ENCODE assay signal across 8 cellular contexts in genomic region chr1:8817413-8818324, GRCh38. TPM values are rescaled to one million over a fixed set of nuclear protein-coding genes. Genes with fewer than 3 reads are reported as not detected.
A peak's percentile ranks its signal among the peaks of the same experiment; 100 is the strongest.
DNase-seq lines count a peak whose midpoint lies in the region; ATAC-seq and TF ChIP-seq lines count a peak whose summit lies in the region.

RERE (minus strand) TSS chr1:8817640.

- peaks cover 48% of the 10 kb centered on the region for H3K79me2 ChIP-seq in DOHH2 (ENCODE audit: control insufficient read depth, low read length)
- H3K79me2 ChIP-seq in fibroblast of lung (ENCODE audit: control insufficient read depth, insufficient read depth, low read length), result peaks cover 3% of the 10 kb centered on the region

- no peaks in the 10 kb centered on the region for H3K9me2 ChIP-seq in DOHH2 (replicated peaks; ENCODE audit: control insufficient read depth, low read length)

- H3K4me1 Mint-ChIP-seq in activated T-helper 1 cell treated with anti-CD3 and anti-CD28 coated beads, Interleukin-12 subunit alpha, Interleukin-12 subunit beta, Interleukin-2, Interleukin-4 antibody, amounts not matched to agents 30 ng/mL and 10 ng/mL and 1 ng/mL, durations not matched to agents 14 hours and 24 hours and 36 hours (ENCODE audit: low read depth), result peaks cover 44% of the 10 kb centered on the region
- H3K4me1 Mint-ChIP-seq in natural killer cell, result peaks cover 33 to 37% of the 10 kb centered on the region in 2 donors

- ATAC-seq in GM21825 (IDR thresholded peaks at IDR 0.05; ENCODE audit: unreplicated experiment) (peak; percentile 89), natural killer cell (peak; percentile 92 to 99 (median 94))

- H3K27ac ChIP-seq in DOHH2 (ENCODE audit: low read depth, low read length) (peak within 1 kb of the TSS; percentile 78), KOPT-K1 (ENCODE audit: low read depth, low read length, poor library complexity, severe bottlenecking) (peak within 1 kb of the TSS; percentile 85), fibroblast of lung (ENCODE audit: insufficient read depth, low read length) (peak within 1 kb of the TSS; percentile 85)

- H3K27me3 Mint-ChIP-seq in activated T-helper 1 cell treated with anti-CD3 and anti-CD28 coated beads, Interleukin-12 subunit alpha, Interleukin-12 subunit beta, Interleukin-2, Interleukin-4 antibody, amounts not matched to agents 30 ng/mL and 10 ng/mL and 1 ng/mL, durations not matched to agents 14 hours and 24 hours and 36 hours (ENCODE audit: insufficient read depth), result peaks cover 12% of the 10 kb centered on the region
- no peaks in the 10 kb centered on the region for H3K27me3 Mint-ChIP-seq in natural killer cell (ENCODE audit: low read depth in 2 of 2)

- intact Hi-C loops in activated T-helper 1 cell treated with anti-CD3 and anti-CD28 coated beads, Interleukin-12 subunit alpha, Interleukin-12 subunit beta, Interleukin-2, Interleukin-4 antibody, amounts not matched to agents 30 ng/mL and 10 ng/mL and 1 ng/mL, durations not matched to agents 14 hours and 24 hours and 36 hours (cut with micrococcal nuclease), result loop anchor here (1.0 to 5.0 kb wide), 4 partner anchors 60 to 855 kb away; partner anchors contain the start of genes ENO1 and PARK7
- intact Hi-C loops in natural killer cell (cut with micrococcal nuclease), result loop anchor here (5.0 kb wide), 2 partner anchors 60 to 115 kb away; partner anchors contain the start of gene ENO1

- H3K9ac ChIP-seq in fibroblast of lung (ENCODE audit: insufficient read depth, low read length), result peak within 1 kb of the TSS; percentile 83

- peak within 1 kb of the TSS; percentile 88 for H3K4me2 ChIP-seq in DOHH2 (ENCODE audit: low read length)
- H3K4me2 ChIP-seq in fibroblast of lung (ENCODE audit: extremely low read depth, insufficient read depth, low read length), result peak within 1 kb of the TSS; percentile 89

- peaks cover 5% of the 10 kb centered on the region for H3F3A ChIP-seq in DOHH2 (ENCODE audit: control insufficient read depth, insufficient read depth)

- H3K4me3 ChIP-seq in DOHH2 (ENCODE audit: low read length) (peak within 1 kb of the TSS; percentile 94), fibroblast of lung (replicated peaks in 1 of 4; ENCODE audit: control extremely low read depth in 1 of 4, insufficient read depth in 1 of 4, low read depth in 3 of 4, low read length in 4 of 4) (peak within 1 kb of the TSS; percentile 82 to 85 (median 84))

- H3K4me3 Mint-ChIP-seq in activated T-helper 1 cell treated with anti-CD3 and anti-CD28 coated beads, Interleukin-12 subunit alpha, Interleukin-12 subunit beta, Interleukin-2, Interleukin-4 antibody, amounts not matched to agents 30 ng/mL and 10 ng/mL and 1 ng/mL, durations not matched to agents 14 hours and 24 hours and 36 hours, result peak within 1 kb of the TSS; percentile 86
- peak within 1 kb of the TSS; percentile 94 for H3K4me3 Mint-ChIP-seq in natural killer cell

- no peaks in the 10 kb centered on the region for H3K27me3 ChIP-seq in DOHH2 (ENCODE audit: control insufficient read depth, low read length)
- no peaks in the 10 kb centered on the region for H3K27me3 ChIP-seq in fibroblast of lung (ENCODE audit: control insufficient read depth, insufficient read depth, low read length)

- H3K4me1 ChIP-seq in DOHH2 (ENCODE audit: control insufficient read depth, low read length) (peaks cover 48% of the 10 kb centered on the region), fibroblast of lung (ENCODE audit: control insufficient read depth, extremely low read depth, insufficient read depth, low read length) (peaks cover 2% of the 10 kb centered on the region)

- no peaks in the 10 kb centered on the region for H3K9me3 Mint-ChIP-seq in activated T-helper 1 cell treated with anti-CD3 and anti-CD28 coated beads, Interleukin-12 subunit alpha, Interleukin-12 subunit beta, Interleukin-2, Interleukin-4 antibody, amounts not matched to agents 30 ng/mL and 10 ng/mL and 1 ng/mL, durations not matched to agents 14 hours and 24 hours and 36 hours
- H3K9me3 Mint-ChIP-seq in natural killer cell, result no peaks in the 10 kb centered on the region

- TF ChIP-seq CTCF in DOHH2 (IDR thresholded peaks at IDR 0.05; ENCODE audit: low read depth, low read length, poor library complexity, severe bottlenecking), result no peak
- TF ChIP-seq CTCF in fibroblast of lung (conservative IDR thresholded peaks at IDR 0.05 in 1 of 2, IDR thresholded peaks at IDR 0.05 in 1 of 2; ENCODE audit: low read depth in 1 of 2, low read length in 2 of 2), result no peak
- no peak for TF ChIP-seq CTCF in natural killer cell (IDR thresholded peaks at IDR 0.05)

- DNase-seq in RPMI8226 (peak; percentile 96), fibroblast of lung (ENCODE audit: low read depth in 2 of 2) (peak; percentile 92 to 93), natural killer cell (peak; percentile 98)
- DNase-seq in activated T-helper 1 cell treated with anti-CD3 and anti-CD28 coated beads, Interleukin-12 subunit alpha, Interleukin-12 subunit beta, Interleukin-2, Interleukin-4 antibody, amounts not matched to agents 30 ng/mL and 10 ng/mL and 1 ng/mL, durations not matched to agents 14 hours and 24 hours and 36 hours (ENCODE audit: low spot score), result peak; percentile 96
- DNase-seq in stimulated activated naive CD4-positive, alpha-beta T cell (lab: John Stamatoyannopoulos, UW), result peak; percentile 91 to 97 (median 95)

- no peaks in the 10 kb centered on the region for H3K36me3 Mint-ChIP-seq in activated T-helper 1 cell treated with anti-CD3 and anti-CD28 coated beads, Interleukin-12 subunit alpha, Interleukin-12 subunit beta, Interleukin-2, Interleukin-4 antibody, amounts not matched to agents 30 ng/mL and 10 ng/mL and 1 ng/mL, durations not matched to agents 14 hours and 24 hours and 36 hours (ENCODE audit: low read depth)
- H3K36me3 Mint-ChIP-seq in natural killer cell, result no peaks in the 10 kb centered on the region

- peak within 1 kb of the TSS; percentile 50 for H2AFZ ChIP-seq in fibroblast of lung (ENCODE audit: low read length)

- peak within 1 kb of the TSS; percentile 93 for H3K27ac Mint-ChIP-seq in activated T-helper 1 cell treated with anti-CD3 and anti-CD28 coated beads, Interleukin-12 subunit alpha, Interleukin-12 subunit beta, Interleukin-2, Interleukin-4 antibody, amounts not matched to agents 30 ng/mL and 10 ng/mL and 1 ng/mL, durations not matched to agents 14 hours and 24 hours and 36 hours
- peak within 1 kb of the TSS; percentile 92 to 95 for H3K27ac Mint-ChIP-seq in natural killer cell

- peaks cover 6% of the 10 kb centered on the region for H3K36me3 ChIP-seq in DOHH2 (ENCODE audit: control insufficient read depth, low read length)
- no peaks in the 10 kb centered on the region for H3K36me3 ChIP-seq in KOPT-K1 (ENCODE audit: insufficient read depth, low read length)
- no peaks in the 10 kb centered on the region for H3K36me3 ChIP-seq in fibroblast of lung (ENCODE audit: control insufficient read depth, insufficient read depth, low read length)

- H3K9me3 ChIP-seq in DOHH2 (ENCODE audit: control insufficient read depth, insufficient read depth, low read length) (no peaks in the 10 kb centered on the region), KOPT-K1 (ENCODE audit: insufficient read depth, low read length, poor library complexity, severe bottlenecking) (no peaks in the 10 kb centered on the region), fibroblast of lung (ENCODE audit: control insufficient read depth, insufficient read depth, low read depth, low read length) (no peaks in the 10 kb centered on the region)

- peaks cover 11% of the 10 kb centered on the region; the same call in 1 of the 2 replicates for H4K20me1 ChIP-seq in DOHH2 (ENCODE audit: control insufficient read depth, insufficient read depth, low read depth, low read length)
- no peaks in the 10 kb centered on the region for H4K20me1 ChIP-seq in fibroblast of lung (ENCODE audit: control insufficient read depth, extremely low read depth, insufficient read depth, low read length)

RNA-seq across cellular contexts. Expression of gene RERE, which starts in this region (rescaled TPM):
- 82.0 and 90.9 TPM in 2 replicates for total RNA-seq in activated T-helper 1 cell treated with anti-CD3 and anti-CD28 coated beads, Interleukin-12 subunit alpha, Interleukin-12 subunit beta, Interleukin-2, Interleukin-4 antibody, amounts not matched to agents 30 ng/mL and 10 ng/mL and 1 ng/mL, durations not matched to agents 14 hours and 24 hours and 36 hours
- 45.7 and 51.0 TPM in 2 replicates for total RNA-seq in fibroblast of lung
- polyA plus RNA-seq in fibroblast of lung, result 3.7 and 5.8 TPM in 2 replicates
- polyA plus RNA-seq in fibroblast of lung (2012), result 39.9 and 56.9 TPM in 2 replicates
- polyA minus RNA-seq in fibroblast of lung (ENCODE audit: low replicate concordance), result 79.4 and 89.4 TPM in 2 replicates
- total RNA-seq in natural killer cell, result 10 to 100 TPM; 67.7 to 76.0 (median 73.0) TPM

Comparison
In these comparisons a context has a peak if more than half of its experiments do, and no peak if none do; other contexts are left out.
1. Peak in every context shown above with its lines: DNase-seq, ATAC-seq, H3K4me3 ChIP-seq and H3K27ac ChIP-seq.